Comparison of ENCODE assay signal across 10 cellular contexts in genomic region chr5:72517961-72518690, GRCh38. TPM values are rescaled to one million over a fixed set of nuclear protein-coding genes. Genes with fewer than 3 reads are reported as not detected.
DNase-seq lines count a peak whose midpoint lies in the region; ATAC-seq and TF ChIP-seq lines count a peak whose summit lies in the region.
"Had no signal": no experiment of that assay in that cellular context is flagged by ENCODE, and none has a peak within 500 bp of the region (broad histone marks: within the 10 kb centered on the region; RNA-seq: fewer than 3 reads in every experiment).

No MANE protein-coding gene starts in this region.

- peak; percentile 89 for ATAC-seq in left colon

- no peak for TF ChIP-seq CTCF in GM20000 (IDR thresholded peaks at IDR 0.05; ENCODE audit: extremely low read depth, missing control alignments)

- DNase-seq in GM20000 (ENCODE audit: low spot score) = peak; percentile 28
- peak; percentile 67 for DNase-seq in astrocyte of the hippocampus (ENCODE audit: low read depth, low spot score)
- DNase-seq in left colon = peak; percentile 29 to 49
- peak; percentile 88 for DNase-seq in smooth muscle cell of the brain vasculature (ENCODE audit: low read depth, low spot score)
- DNase-seq in stimulated activated naive CD4-positive, alpha-beta T cell (lab: John Stamatoyannopoulos, UW) = no peak
- no peak for DNase-seq in activated gamma-delta T cell treated with Interleukin-2 at 50 U/mL for 16 hours
- DNase-seq in NCI-H748 treated with DMSO at 0.1 percent for 48 hours (lab: John Stamatoyannopoulos, UW) = no peak
- DNase-seq in NCI-H187 (lab: John Stamatoyannopoulos, UW) = no peak
- DNase-seq: NCI-H1436, SW 1271 had no signal

- intact Hi-C loops in left colon (cut with DNase I, micrococcal nuclease) = no loop called here

RNA-seq across cellular contexts. Expression of gene ZNF366, which starts 10.9 kb away (rescaled TPM):
- 1 to 10 TPM in 1 of 2 donors, under 1 TPM in 1; 0.92 to 1.0 TPM for total RNA-seq in left colon

Comparison
In these comparisons a context has a peak if more than half of its experiments do, and no peak if none do; other contexts are left out.
1. DNase-seq: peak in GM20000 (single experiment), astrocyte of the hippocampus (single experiment), left colon (2 of 2) and smooth muscle cell of the brain vasculature (single experiment); none in stimulated activated naive CD4-positive, alpha-beta T cell (0 of 6), activated gamma-delta T cell treated with Interleukin-2 at 50 U/mL for 16 hours (single experiment), NCI-H748 treated with DMSO at 0.1 percent for 48 hours (single experiment) and NCI-H187 (0 of 2).